Comparison of ENCODE assay signal across 24 cellular contexts in the genomic region with DNA sequence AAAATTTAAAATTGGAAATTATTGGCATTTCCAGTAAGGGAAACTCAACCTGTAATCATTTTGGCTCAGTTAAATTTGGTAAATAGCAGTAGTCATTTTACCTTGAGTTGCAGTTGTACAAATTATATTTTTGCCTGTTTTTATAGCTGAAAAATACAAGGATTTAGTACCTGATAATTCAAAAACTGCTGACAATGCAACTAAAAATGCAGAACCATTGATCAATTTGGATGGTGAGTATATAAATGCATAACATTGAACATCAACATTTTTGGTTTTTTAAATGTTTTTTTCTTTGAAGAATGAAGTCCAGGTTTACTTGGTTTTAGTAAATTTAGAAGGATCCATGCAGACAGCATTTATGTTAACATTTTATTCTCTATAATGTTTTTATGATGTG.
"Had no signal": no experiment of that assay in that cellular context is flagged by ENCODE, and none has a peak within 500 bp of the region (broad histone marks: within the 10 kb centered on the region; RNA-seq: fewer than 3 reads in every experiment).

No MANE protein-coding gene starts in this region.

- H3K9me3 ChIP-seq: MG63, SK-N-SH had no signal

- ATAC-seq: activated T-cell treated with anti-CD3 and anti-CD28 coated beads, Interleukin-2, amount 50 U/mL, for 4 hours; Panc1; Right ventricle myocardium inferior had no signal

- DNase-seq: activated CD4-positive, alpha-beta memory T cell treated with anti-CD3 and anti-CD28 coated beads for 36 hours; activated CD4-positive, alpha-beta T cell treated with anti-CD3 and anti-CD28 coated beads, Interleukin-2, amount 10 ng/mL, durations not matched to agents 7 days and 5 days; activated CD4-positive, CD25-positive, alpha-beta regulatory T cell; activated CD8-positive, alpha-beta memory T cell treated with anti-CD3 and anti-CD28 coated beads for 24 hours; activated effector memory CD4-positive, alpha-beta T cell treated with anti-CD3 and anti-CD28 coated beads, Interleukin-2, amount 50 U/mL, for 16 hours; activated naive CD4-positive, alpha-beta T cell treated with anti-CD3 and anti-CD28 coated beads for 36 hours; activated T-cell treated with anti-CD3 and anti-CD28 coated beads, Interleukin-2, amount 50 U/mL, for 4 hours; brain microvascular endothelial cell; MG63; NCI-H1105; NCI-H1436; NCI-H1694 treated with DMSO at 0.1 percent for 48 hours; NCI-H2029 treated with DMSO at 0.1 percent for 48 hours; NCI-H345; NCI-H510A; NCI-H526 treated with DMSO at 0.1 percent for 48 hours; NCI-H82; RPMI8226; SK-N-SH; T-helper 1 cell had no signal

- H3K4me3 ChIP-seq: cardiac muscle cell, MG63 had no signal

- H3K27ac ChIP-seq: VCaP had no signal

- H3K9me2 ChIP-seq: SK-N-SH had no signal

- H3K27me3 ChIP-seq: brain microvascular endothelial cell, cardiac muscle cell, MG63 had no signal
